Comparison of ENCODE assay signal across 11 cellular contexts in the genomic region with DNA sequence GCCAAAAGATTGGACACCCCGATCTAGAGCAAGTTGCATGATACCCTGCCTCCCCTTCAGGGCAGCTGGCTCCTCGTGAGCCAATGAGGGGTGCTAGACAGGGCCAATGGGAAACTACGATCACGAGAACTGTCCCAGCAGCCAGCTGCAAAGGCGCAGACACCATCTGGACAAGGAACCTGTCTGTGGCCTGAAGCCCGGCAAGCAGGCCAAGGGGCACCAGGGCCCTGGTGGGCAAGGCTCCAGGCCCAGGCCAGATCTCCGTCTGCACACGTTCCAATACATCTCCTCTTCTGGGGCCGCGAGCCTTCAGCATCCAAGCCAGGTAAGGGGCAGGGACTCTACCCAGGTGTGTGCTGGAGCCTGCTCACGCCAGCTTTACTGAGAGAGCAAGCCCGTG. TPM values are rescaled to one million over a fixed set of nuclear protein-coding genes. Genes with fewer than 3 reads are reported as not detected.
DNase-seq lines count a peak whose midpoint lies in the region; ATAC-seq and TF ChIP-seq lines count a peak whose summit lies in the region.
"Had no signal": no experiment of that assay in that cellular context is flagged by ENCODE, and none has a peak within 500 bp of the region (broad histone marks: within the 10 kb centered on the region; RNA-seq: fewer than 3 reads in every experiment).

No MANE protein-coding gene starts in this region.

- peak overlapping the region; percentile 68 for H3K27ac Mint-ChIP-seq in activated naive CD4-positive, alpha-beta T cell treated with anti-CD3 and anti-CD28 coated beads for 36 hours
- H3K27ac Mint-ChIP-seq in activated naive CD4-positive, alpha-beta T cell treated with anti-CD3 and anti-CD28 coated beads, Interleukin-2, amount 50 U/mL, for 72 hours = peak overlapping the region in 1 of 2 donors; percentile 74

- H3K4ac ChIP-seq in neuronal stem cell (ENCODE audit: low read length) = no peak overlapping the region

- no CpG with 5 or more reads among the region's 12 CpGs for WGBS in neuronal stem cell (ENCODE audit: extremely low coverage in 2 of 2, insufficient read length in 2 of 2, insufficient replicate concordance in 1 of 2), 2 donors

- no peak overlapping the region for H2BK120ac ChIP-seq in neuronal stem cell (ENCODE audit: low read depth, low read length)

- peaks cover 8 to 16% of the 10 kb centered on the region in 2 donors for H3K4me1 ChIP-seq in duodenal mucosa (ENCODE audit: control insufficient read depth in 1 of 2, insufficient read depth in 2 of 2, low read length in 2 of 2)
- H3K4me1 ChIP-seq in neutrophil (ENCODE audit: control insufficient read depth in 1 of 2, insufficient read depth in 1 of 2, low read depth in 1 of 2, low read length in 1 of 2) = peaks cover 35 to 41% of the 10 kb centered on the region in 2 experiments
- peaks cover 61% of the 10 kb centered on the region for H3K4me1 ChIP-seq in upper lobe of right lung
- no peaks in the 10 kb centered on the region for H3K4me1 ChIP-seq in neuronal stem cell (ENCODE audit: control insufficient read depth in 2 of 2, insufficient read depth in 1 of 2, low read depth in 1 of 2, low read length in 2 of 2)

- no peak overlapping the region for H3K18ac ChIP-seq in neuronal stem cell (ENCODE audit: low read length)

- H3K27ac ChIP-seq in duodenal mucosa (ENCODE audit: low read depth, low read length) = peak overlapping the region; percentile 62
- peak overlapping the region; percentile 59 for H3K27ac ChIP-seq in neutrophil
- H3K27ac ChIP-seq in upper lobe of right lung = peak overlapping the region; percentile 61
- H3K27ac ChIP-seq in neuronal stem cell (replicated peaks; ENCODE audit: low read length) = no peak overlapping the region
- H3K27ac ChIP-seq: parathyroid adenoma had no signal

- no peak overlapping the region for H2BK5ac ChIP-seq in neuronal stem cell (ENCODE audit: low read length)

- TF ChIP-seq CTCF in neutrophil (IDR thresholded peaks at IDR 0.05) (no peak), upper lobe of right lung (IDR thresholded peaks at IDR 0.05) (no peak)

- CTCF ChIA-PET in activated naive CD4-positive, alpha-beta T cell treated with anti-CD3 and anti-CD28 coated beads for 36 hours (lab: Charles Lee) = no interaction called here

- H2AFZ ChIP-seq in neuronal stem cell (ENCODE audit: low read length) = no peak overlapping the region
- H2AFZ ChIP-seq: parathyroid adenoma had no signal

- H3K4me1 Mint-ChIP-seq in activated naive CD4-positive, alpha-beta T cell treated with anti-CD3 and anti-CD28 coated beads for 36 hours (ENCODE audit: low read depth) = peaks cover 50% of the 10 kb centered on the region

- peaks cover 28% of the 10 kb centered on the region for H3K79me1 ChIP-seq in neuronal stem cell (ENCODE audit: low read depth, low read length)

- H3K4me2 ChIP-seq in neuronal stem cell (ENCODE audit: insufficient read depth, low read length, poor library complexity, severe bottlenecking) = no peak overlapping the region

- no peak overlapping the region for H2BK12ac ChIP-seq in neuronal stem cell (ENCODE audit: low read length)

- no peak overlapping the region for H2AK5ac ChIP-seq in neuronal stem cell (ENCODE audit: low read depth, low read length)

- no peaks in the 10 kb centered on the region for H3K9me3 Mint-ChIP-seq in activated naive CD4-positive, alpha-beta T cell treated with anti-CD3 and anti-CD28 coated beads for 36 hours
- no peaks in the 10 kb centered on the region for H3K9me3 Mint-ChIP-seq in activated naive CD4-positive, alpha-beta T cell treated with anti-CD3 and anti-CD28 coated beads, Interleukin-2, amount 50 U/mL, for 72 hours

- no peaks in the 10 kb centered on the region for H3K9me3 ChIP-seq in duodenal mucosa (ENCODE audit: control insufficient read depth in 1 of 2, low read length in 2 of 2)
- H3K9me3 ChIP-seq in neutrophil = no peaks in the 10 kb centered on the region
- H3K9me3 ChIP-seq in upper lobe of right lung = no peaks in the 10 kb centered on the region
- no peaks in the 10 kb centered on the region for H3K9me3 ChIP-seq in neuronal stem cell (replicated peaks in 1 of 2; ENCODE audit: control insufficient read depth in 2 of 2, insufficient read depth in 1 of 2, low read depth in 1 of 2, low read length in 2 of 2)

- no peak overlapping the region for H3K4me3 ChIP-seq in duodenal mucosa (ENCODE audit: low read depth in 1 of 2, low read length in 2 of 2)
- no peak overlapping the region for H3K4me3 ChIP-seq in neutrophil (ENCODE audit: low read depth in 1 of 2, low read length in 1 of 2)
- H3K4me3 ChIP-seq in upper lobe of right lung = no peak overlapping the region
- no peak overlapping the region for H3K4me3 ChIP-seq in neuronal stem cell (ENCODE audit: low read length in 2 of 2)

- H3K27me3 Mint-ChIP-seq in activated naive CD4-positive, alpha-beta T cell treated with anti-CD3 and anti-CD28 coated beads for 36 hours (ENCODE audit: low read depth) = no peaks in the 10 kb centered on the region

- no peak for ATAC-seq in activated naive CD4-positive, alpha-beta T cell treated with anti-CD3 and anti-CD28 coated beads, Interleukin-2, amount 50 U/mL, for 72 hours
- ATAC-seq in upper lobe of right lung = no peak

- H3K36me3 Mint-ChIP-seq in activated naive CD4-positive, alpha-beta T cell treated with anti-CD3 and anti-CD28 coated beads for 36 hours (ENCODE audit: low read depth) = no peaks in the 10 kb centered on the region
- H3K36me3 Mint-ChIP-seq in activated naive CD4-positive, alpha-beta T cell treated with anti-CD3 and anti-CD28 coated beads, Interleukin-2, amount 50 U/mL, for 72 hours = no peaks in the 10 kb centered on the region

- H3K23ac ChIP-seq in neuronal stem cell (ENCODE audit: low read depth, low read length, poor library complexity) = no peak overlapping the region

- H3K27me3 ChIP-seq in duodenal mucosa (ENCODE audit: control insufficient read depth in 1 of 2, insufficient read depth in 2 of 2, low read length in 2 of 2) (no peaks in the 10 kb centered on the region), neutrophil (no peaks in the 10 kb centered on the region), upper lobe of right lung (no peaks in the 10 kb centered on the region), neuronal stem cell (ENCODE audit: control insufficient read depth in 3 of 3, insufficient read depth in 3 of 3, low read depth in 1 of 3, low read length in 3 of 3) (no peaks in the 10 kb centered on the region)

- DNase-seq in activated naive CD4-positive, alpha-beta T cell treated with anti-CD3 and anti-CD28 coated beads for 36 hours = no peak
- DNase-seq in activated naive CD4-positive, alpha-beta T cell treated with anti-CD3 and anti-CD28 coated beads, Interleukin-2, amount 50 U/mL, for 72 hours (ENCODE audit: low spot score in 2 of 2) = no peak
- no peak for DNase-seq in upper lobe of right lung
- DNase-seq in stimulated activated CD4-positive, alpha-beta T cell treated with anti-CD3 and anti-CD28 coated beads, Interleukin-1b, Interleukin-23, amount 100 ng/mL, for 48 hours = no peak
- no peak for DNase-seq in neuronal stem cell (ENCODE audit: low spot score)
- DNase-seq in AG08396 (ENCODE audit: low spot score) = no peak
- DNase-seq: GDM1, NCI-H510A treated with DMSO at 0.1 percent for 48 hours had no signal

- no peak overlapping the region for H3K9ac ChIP-seq in duodenal mucosa (ENCODE audit: low read depth in 1 of 2, low read length in 2 of 2)
- no peak overlapping the region for H3K9ac ChIP-seq in neuronal stem cell (ENCODE audit: low read depth, low read length, poor library complexity)
- H3K9ac ChIP-seq: parathyroid adenoma had no signal

- no peak overlapping the region for H2BK15ac ChIP-seq in neuronal stem cell (ENCODE audit: low read length)

- no peak overlapping the region for H4K91ac ChIP-seq in neuronal stem cell (ENCODE audit: low read depth, low read length, poor library complexity)

- H3K14ac ChIP-seq in neuronal stem cell (ENCODE audit: low read length) = no peak overlapping the region

- intact Hi-C loops in activated naive CD4-positive, alpha-beta T cell treated with anti-CD3 and anti-CD28 coated beads for 36 hours (cut with micrococcal nuclease) = no loop called here
- intact Hi-C loops in upper lobe of right lung (cut with DNase I) = no loop called here

- no peak overlapping the region for H4K8ac ChIP-seq in neuronal stem cell (ENCODE audit: low read depth, low read length)

- H3K36me3 ChIP-seq in duodenal mucosa (ENCODE audit: control insufficient read depth in 1 of 2, insufficient read depth in 2 of 2, low read length in 2 of 2) (peaks cover 0 to 6% of the 10 kb centered on the region in 2 donors), neutrophil (no peaks in the 10 kb centered on the region), upper lobe of right lung (no peaks in the 10 kb centered on the region), neuronal stem cell (replicated peaks in 1 of 2; ENCODE audit: control insufficient read depth in 2 of 2, insufficient read depth in 2 of 2, low read length in 2 of 2) (no peaks in the 10 kb centered on the region)

- no peak overlapping the region for H3K4me3 Mint-ChIP-seq in activated naive CD4-positive, alpha-beta T cell treated with anti-CD3 and anti-CD28 coated beads for 36 hours

RNA-seq across cellular contexts. Expression of gene MED26, which starts 20.2 kb away (rescaled TPM):
- total RNA-seq in activated naive CD4-positive, alpha-beta T cell treated with anti-CD3 and anti-CD28 coated beads for 36 hours = 10 to 100 TPM; 11.3 to 11.9 TPM
- total RNA-seq in activated naive CD4-positive, alpha-beta T cell treated with anti-CD3 and anti-CD28 coated beads, Interleukin-2, amount 50 U/mL, for 72 hours = 10 to 100 TPM; 24.1 TPM
- total RNA-seq in upper lobe of right lung = 13.4 TPM
- 4.4 TPM for polyA plus RNA-seq in neuronal stem cell (2013, experiment 1 of 2)
- 4.7 TPM for polyA plus RNA-seq in neuronal stem cell (2013, experiment 2 of 2)

RNA-seq across cellular contexts. Expression of gene SLC35E1, which starts 35.6 kb away (rescaled TPM):
- 10 to 100 TPM; 21.7 to 22.1 TPM for total RNA-seq in activated naive CD4-positive, alpha-beta T cell treated with anti-CD3 and anti-CD28 coated beads for 36 hours
- total RNA-seq in activated naive CD4-positive, alpha-beta T cell treated with anti-CD3 and anti-CD28 coated beads, Interleukin-2, amount 50 U/mL, for 72 hours = 10 to 100 TPM; 39.5 to 58.2 TPM
- 51.2 TPM for total RNA-seq in upper lobe of right lung
- 23.9 TPM for polyA plus RNA-seq in neuronal stem cell (2013, experiment 1 of 2)
- polyA plus RNA-seq in neuronal stem cell (2013, experiment 2 of 2) = 24.3 TPM

RNA-seq across cellular contexts. Expression of gene SMIM7, which starts 52.1 kb away (rescaled TPM):
- total RNA-seq in activated naive CD4-positive, alpha-beta T cell treated with anti-CD3 and anti-CD28 coated beads for 36 hours = 10 to 100 TPM; 51.0 to 59.2 TPM
- total RNA-seq in activated naive CD4-positive, alpha-beta T cell treated with anti-CD3 and anti-CD28 coated beads, Interleukin-2, amount 50 U/mL, for 72 hours = 10 to 100 TPM; 44.0 to 45.8 TPM
- 76.7 TPM for total RNA-seq in upper lobe of right lung
- polyA plus RNA-seq in neuronal stem cell (2013, experiment 1 of 2) = 72.1 TPM
- polyA plus RNA-seq in neuronal stem cell (2013, experiment 2 of 2) = 73.2 TPM

RNA-seq across cellular contexts. Expression of gene TMEM38A, which starts 53.1 kb away (rescaled TPM):
- total RNA-seq in activated naive CD4-positive, alpha-beta T cell treated with anti-CD3 and anti-CD28 coated beads for 36 hours = under 1 TPM; 0.49 to 0.83 TPM
- 1 to 10 TPM; 1.6 to 2.5 TPM for total RNA-seq in activated naive CD4-positive, alpha-beta T cell treated with anti-CD3 and anti-CD28 coated beads, Interleukin-2, amount 50 U/mL, for 72 hours
- 5.1 TPM for total RNA-seq in upper lobe of right lung
- 1.0 TPM for polyA plus RNA-seq in neuronal stem cell (2013, experiment 1 of 2)
- polyA plus RNA-seq in neuronal stem cell (2013, experiment 2 of 2) = 1.1 TPM
